8 cellular contexts compared by ENCODE assay signal in genomic region chr19:13774217-13775191, GRCh38. TPM values are rescaled to one million over a fixed set of nuclear protein-coding genes. Genes with fewer than 3 reads are reported as not detected.
A peak's percentile ranks its signal among the peaks of the same experiment; 100 is the strongest.
DNase-seq lines count a peak whose midpoint lies in the region; ATAC-seq and TF ChIP-seq lines count a peak whose summit lies in the region.

C19orf53 (plus strand) TSS chr19:13774456; CDS start chr19:13774478, 22 bp downstream.

- no peaks in the 10 kb centered on the region for H3K27me3 ChIP-seq in CD8-positive, alpha-beta T cell (ENCODE audit: insufficient read depth, low read length)
- H3K27me3 ChIP-seq in lower lobe of right lung (ENCODE audit: low read depth) = no peaks in the 10 kb centered on the region

- peak within 1 kb of the TSS; percentile 91 for H3K4me3 ChIP-seq in CD8-positive, alpha-beta T cell (ENCODE audit: low read depth, low read length)
- H3K4me3 ChIP-seq in lower lobe of right lung = peak within 1 kb of the TSS; percentile 80

- no peaks in the 10 kb centered on the region for H3K9me3 Mint-ChIP-seq in CD8-positive, alpha-beta T cell

- peaks cover 63% of the 10 kb centered on the region for H3K36me3 Mint-ChIP-seq in CD8-positive, alpha-beta T cell

- intact Hi-C loops in CD8-positive, alpha-beta T cell (cut with DNase I, micrococcal nuclease) = loop anchor here (1.0 kb wide), 7 partner anchors 10 to 623 kb away; partner anchors contain the start of genes ZSWIM4 (in 2 of the 2), MRI1 (in 1 of the 2) and RFX1 (in 1 of the 2)
- intact Hi-C loops in lower lobe of right lung (cut with DNase I) = no loop called here

- H3K9me3 ChIP-seq in CD8-positive, alpha-beta T cell (ENCODE audit: low read length) = no peaks in the 10 kb centered on the region
- H3K9me3 ChIP-seq in lower lobe of right lung = no peaks in the 10 kb centered on the region

- no peak for TF ChIP-seq CTCF in CD8-positive, alpha-beta T cell (IDR thresholded peaks at IDR 0.05)
- TF ChIP-seq CTCF in lower lobe of right lung (IDR thresholded peaks at IDR 0.05) = no peak

- POLR2A ChIA-PET in CD8-positive, alpha-beta T cell (lab: Charles Lee) = interaction anchor here (0.6 to 2.3 kb wide), 13 partner anchors 8 to 664 kb away, joined by 3 to 24 read pairs (median 6); partner anchors contain the start of gene MRI1

- H3K27ac ChIP-seq in CD8-positive, alpha-beta T cell (ENCODE audit: low read depth, low read length) = peak within 1 kb of the TSS; percentile 83
- H3K27ac ChIP-seq in lower lobe of right lung = peak within 1 kb of the TSS; percentile 88

- peaks cover 18% of the 10 kb centered on the region for H3K36me3 ChIP-seq in CD8-positive, alpha-beta T cell (ENCODE audit: insufficient read depth, low read length)
- peaks cover 55% of the 10 kb centered on the region for H3K36me3 ChIP-seq in lower lobe of right lung

- DNase-seq in CD8-positive, alpha-beta T cell = peak; percentile 66 to 93 (median 85)
- DNase-seq in HS-27A (ENCODE audit: low read depth) (peak; percentile 67), NK-92 (lab: John Stamatoyannopoulos, UW; ENCODE audit: unreplicated experiment) (peak; percentile 46), lower lobe of right lung (peak; percentile 93)
- DNase-seq in activated CD8-positive, alpha-beta memory T cell treated with anti-CD3 and anti-CD28 coated beads for 1 hour (ENCODE audit: extremely low read depth in 1 of 2, low read depth in 1 of 2) = peak; percentile 49 to 75
- DNase-seq in effector CD4-positive, alpha-beta T cell = peak; percentile 87
- DNase-seq in stimulated activated CD4-positive, alpha-beta T cell treated with anti-CD3 and anti-CD28 coated beads, TNF-alpha, amount 100 ng/mL, for 24 hours (ENCODE audit: low read depth in 3 of 3) = peak; percentile 77 to 87 (median 85)

- H3K27ac Mint-ChIP-seq in CD8-positive, alpha-beta T cell = peak within 1 kb of the TSS; percentile 97

- peaks cover 17% of the 10 kb centered on the region for H3K4me1 ChIP-seq in CD8-positive, alpha-beta T cell (ENCODE audit: insufficient read depth, low read length)
- peaks cover 21% of the 10 kb centered on the region for H3K4me1 ChIP-seq in lower lobe of right lung

- peak within 1 kb of the TSS; percentile 99 for H3K4me3 Mint-ChIP-seq in CD8-positive, alpha-beta T cell

- CTCF ChIA-PET in CD8-positive, alpha-beta T cell (lab: Charles Lee) = interaction anchor here (0.7 to 3.6 kb wide), 7 partner anchors 10 to 274 kb away, joined by 3 to 28 read pairs (median 3); partner anchors contain the start of gene MRI1

- ATAC-seq in CD8-positive, alpha-beta T cell = peak; percentile 96
- peak; percentile 86 for ATAC-seq in GM19467 (IDR thresholded peaks at IDR 0.05; ENCODE audit: unreplicated experiment)
- peak; percentile 98 to 99 for ATAC-seq in lower lobe of right lung

- H3K27me3 Mint-ChIP-seq in CD8-positive, alpha-beta T cell (ENCODE audit: low read depth) = no peaks in the 10 kb centered on the region

- H3K4me1 Mint-ChIP-seq in CD8-positive, alpha-beta T cell (ENCODE audit: low read depth) = peaks cover 25% of the 10 kb centered on the region

RNA-seq across cellular contexts. Expression of gene C19orf53, which starts in this region (rescaled TPM):
- 100 to 1,000 TPM; 116 TPM for total RNA-seq in CD8-positive, alpha-beta T cell
- 68.0 TPM for total RNA-seq in lower lobe of right lung

Comparison
In these comparisons a context has a peak if more than half of its experiments do, and no peak if none do; other contexts are left out.
1. Peak in every context shown above with its lines: DNase-seq, ATAC-seq, H3K4me3 ChIP-seq and H3K27ac ChIP-seq.